In the genomic region with DNA sequence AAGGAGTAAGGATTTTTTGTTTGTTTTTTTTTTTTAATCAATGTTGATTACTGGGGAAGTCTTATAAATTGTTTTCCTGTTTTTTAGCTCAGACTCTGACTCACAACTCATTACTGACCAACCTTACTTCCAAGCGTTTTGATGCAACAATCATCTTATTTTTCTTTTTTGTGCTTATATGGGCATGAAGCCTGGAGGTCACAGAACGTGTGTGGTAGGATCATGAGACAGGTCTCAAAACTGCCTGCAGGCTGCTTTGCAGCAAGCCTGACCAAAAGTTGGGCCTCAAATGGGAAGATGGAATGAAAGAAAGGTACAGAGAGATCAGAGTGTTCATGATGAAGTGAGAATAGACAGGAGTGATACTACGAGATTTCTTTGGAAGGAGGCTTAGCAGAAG, we compare ENCODE assay signal across 26 cellular contexts. TPM values are rescaled to one million over a fixed set of nuclear protein-coding genes. Genes with fewer than 3 reads are reported as not detected.
"Had no signal": no experiment of that assay in that cellular context is flagged by ENCODE, and none has a peak within 500 bp of the region (broad histone marks: within the 10 kb centered on the region; RNA-seq: fewer than 3 reads in every experiment).

No MANE protein-coding gene starts in this region.

- H3K4me3 ChIP-seq: left lung, lower lobe of right lung, mucosa of descending colon, ovary, skin epidermis had no signal

- H3K36me3 Mint-ChIP-seq: activated naive CD4-positive, alpha-beta T cell treated with anti-CD3 and anti-CD28 coated beads, Interleukin-2, amount 10 ng/mL, durations not matched to agents 7 days and 5 days; activated naive CD8-positive, alpha-beta T cell treated with anti-CD3 and anti-CD28 coated beads, Interleukin-2, amount 10 ng/mL, durations not matched to agents 7 days and 5 days; natural killer cell treated with Interleukin-12 subunit alpha and Interleukin-12 subunit beta and Interleukin-15 and Interleukin-18, amount 100 ng/mL, for 72 hours; stimulated activated memory B cell treated with anti-CD40 and anti-IgM and Interleukin-4, amounts not matched to agents 10 μg/mL and 1 μg/mL and 100 μg/mL, for 72 hours had no signal

- H3K27ac ChIP-seq: foreskin keratinocyte, left lung, lower lobe of right lung, ovary, skin epidermis had no signal

- H3K4me1 ChIP-seq: foreskin keratinocyte, left lung, lower lobe of right lung had no signal

- H3K27ac Mint-ChIP-seq: activated B cell treated with CpG ODN at 0.5 μM for 24 hours; activated naive CD4-positive, alpha-beta T cell treated with anti-CD3 and anti-CD28 coated beads, Interleukin-2, amount 10 ng/mL, durations not matched to agents 7 days and 5 days; activated naive CD8-positive, alpha-beta T cell treated with anti-CD3 and anti-CD28 coated beads, Interleukin-2, amount 10 ng/mL, durations not matched to agents 7 days and 5 days; natural killer cell treated with Interleukin-12 subunit alpha and Interleukin-12 subunit beta and Interleukin-15 and Interleukin-18, amount 100 ng/mL, for 72 hours; progenitor cell of endocrine pancreas; stimulated activated memory B cell treated with anti-CD40 and anti-IgM and Interleukin-4, amounts not matched to agents 10 μg/mL and 1 μg/mL and 100 μg/mL, for 72 hours; stimulated activated naive CD8-positive, alpha-beta T cell treated with anti-CD3 and anti-CD28 coated beads, Interleukin-15, amount 100 ng/mL, for 72 hours had no signal

- H3K27me3 ChIP-seq: foreskin keratinocyte, left lung, ovary had no signal

- H3K9me3 ChIP-seq: left lung, lower lobe of right lung, mucosa of descending colon, ovary had no signal

- H3K9me3 Mint-ChIP-seq: activated B cell treated with CpG ODN at 0.5 μM for 24 hours; activated naive CD4-positive, alpha-beta T cell treated with anti-CD3 and anti-CD28 coated beads, Interleukin-2, amount 10 ng/mL, durations not matched to agents 7 days and 5 days; activated naive CD8-positive, alpha-beta T cell treated with anti-CD3 and anti-CD28 coated beads, Interleukin-2, amount 10 ng/mL, durations not matched to agents 7 days and 5 days; natural killer cell treated with Interleukin-12 subunit alpha and Interleukin-12 subunit beta and Interleukin-15 and Interleukin-18, amount 100 ng/mL, for 72 hours; stimulated activated memory B cell treated with anti-CD40 and anti-IgM and Interleukin-4, amounts not matched to agents 10 μg/mL and 1 μg/mL and 100 μg/mL, for 72 hours; stimulated activated naive CD8-positive, alpha-beta T cell treated with anti-CD3 and anti-CD28 coated beads, Interleukin-15, amount 100 ng/mL, for 72 hours had no signal

- H3K27me3 Mint-ChIP-seq: activated B cell treated with CpG ODN at 0.5 μM for 24 hours; activated naive CD4-positive, alpha-beta T cell treated with anti-CD3 and anti-CD28 coated beads, Interleukin-2, amount 10 ng/mL, durations not matched to agents 7 days and 5 days; activated naive CD8-positive, alpha-beta T cell treated with anti-CD3 and anti-CD28 coated beads, Interleukin-2, amount 10 ng/mL, durations not matched to agents 7 days and 5 days; natural killer cell treated with Interleukin-12 subunit alpha and Interleukin-12 subunit beta and Interleukin-15 and Interleukin-18, amount 100 ng/mL, for 72 hours; progenitor cell of endocrine pancreas; stimulated activated naive CD8-positive, alpha-beta T cell treated with anti-CD3 and anti-CD28 coated beads, Interleukin-15, amount 100 ng/mL, for 72 hours had no signal

- DNase-seq: activated B cell treated with CpG ODN at 0.5 μM for 24 hours; activated CD4-positive, alpha-beta T cell treated with anti-CD3 and anti-CD28 coated beads, Interleukin-2, amount 50 U/mL, for 48 hours; activated CD8-positive, alpha-beta memory T cell treated with anti-CD3 and anti-CD28 coated beads for 24 hours; activated effector memory CD4-positive, alpha-beta T cell treated with anti-CD3 and anti-CD28 coated beads, Interleukin-2, amount 50 U/mL, for 16 hours; activated naive CD4-positive, alpha-beta T cell treated with anti-CD3 and anti-CD28 coated beads, Interleukin-2, amount 10 ng/mL, durations not matched to agents 7 days and 5 days; activated naive CD8-positive, alpha-beta T cell treated with anti-CD3 and anti-CD28 coated beads, Interleukin-2, amount 10 ng/mL, durations not matched to agents 7 days and 5 days; amniotic stem cell; effector CD8-positive, alpha-beta T cell; erythroblast; foreskin keratinocyte; left lung; lower lobe of right lung; mesenchymal stem cell; mucosa of descending colon; ovary; retina; stimulated activated CD4-positive, alpha-beta T cell treated with anti-CD3 and anti-CD28 coated beads, Interleukin-4, amount 100 ng/mL, for 4 hours; stimulated activated CD8-positive, alpha-beta memory T cell treated with anti-CD3 and anti-CD28 coated beads, Interleukin-4, amount 100 ng/mL, for 48 hours; stimulated activated naive CD8-positive, alpha-beta T cell treated with anti-CD3 and anti-CD28 coated beads, Interleukin-15, amount 100 ng/mL, for 72 hours; substantia nigra; T-helper 2 cell had no signal

- H3K36me3 ChIP-seq: left lung, lower lobe of right lung, ovary had no signal

- H3K4me3 Mint-ChIP-seq: activated B cell treated with CpG ODN at 0.5 μM for 24 hours; activated naive CD4-positive, alpha-beta T cell treated with anti-CD3 and anti-CD28 coated beads, Interleukin-2, amount 10 ng/mL, durations not matched to agents 7 days and 5 days; activated naive CD8-positive, alpha-beta T cell treated with anti-CD3 and anti-CD28 coated beads, Interleukin-2, amount 10 ng/mL, durations not matched to agents 7 days and 5 days; natural killer cell treated with Interleukin-12 subunit alpha and Interleukin-12 subunit beta and Interleukin-15 and Interleukin-18, amount 100 ng/mL, for 72 hours; stimulated activated memory B cell treated with anti-CD40 and anti-IgM and Interleukin-4, amounts not matched to agents 10 μg/mL and 1 μg/mL and 100 μg/mL, for 72 hours; stimulated activated naive CD8-positive, alpha-beta T cell treated with anti-CD3 and anti-CD28 coated beads, Interleukin-15, amount 100 ng/mL, for 72 hours had no signal

- H3K4me1 Mint-ChIP-seq: activated B cell treated with CpG ODN at 0.5 μM for 24 hours; activated naive CD4-positive, alpha-beta T cell treated with anti-CD3 and anti-CD28 coated beads, Interleukin-2, amount 10 ng/mL, durations not matched to agents 7 days and 5 days; activated naive CD8-positive, alpha-beta T cell treated with anti-CD3 and anti-CD28 coated beads, Interleukin-2, amount 10 ng/mL, durations not matched to agents 7 days and 5 days; stimulated activated memory B cell treated with anti-CD40 and anti-IgM and Interleukin-4, amounts not matched to agents 10 μg/mL and 1 μg/mL and 100 μg/mL, for 72 hours; stimulated activated naive CD8-positive, alpha-beta T cell treated with anti-CD3 and anti-CD28 coated beads, Interleukin-15, amount 100 ng/mL, for 72 hours had no signal

RNA-seq across cellular contexts. Expression of a gene that starts 38.5 kb away (rescaled TPM):
- total RNA-seq: activated B cell treated with CpG ODN at 0.5 μM for 24 hours; activated naive CD8-positive, alpha-beta T cell treated with anti-CD3 and anti-CD28 coated beads, Interleukin-2, amount 10 ng/mL, durations not matched to agents 7 days and 5 days; foreskin keratinocyte; myocyte; natural killer cell treated with Interleukin-12 subunit alpha and Interleukin-12 subunit beta and Interleukin-15 and Interleukin-18, amount 100 ng/mL, for 72 hours had no signal
